2 cellular contexts compared by ENCODE assay signal in the genomic region with DNA sequence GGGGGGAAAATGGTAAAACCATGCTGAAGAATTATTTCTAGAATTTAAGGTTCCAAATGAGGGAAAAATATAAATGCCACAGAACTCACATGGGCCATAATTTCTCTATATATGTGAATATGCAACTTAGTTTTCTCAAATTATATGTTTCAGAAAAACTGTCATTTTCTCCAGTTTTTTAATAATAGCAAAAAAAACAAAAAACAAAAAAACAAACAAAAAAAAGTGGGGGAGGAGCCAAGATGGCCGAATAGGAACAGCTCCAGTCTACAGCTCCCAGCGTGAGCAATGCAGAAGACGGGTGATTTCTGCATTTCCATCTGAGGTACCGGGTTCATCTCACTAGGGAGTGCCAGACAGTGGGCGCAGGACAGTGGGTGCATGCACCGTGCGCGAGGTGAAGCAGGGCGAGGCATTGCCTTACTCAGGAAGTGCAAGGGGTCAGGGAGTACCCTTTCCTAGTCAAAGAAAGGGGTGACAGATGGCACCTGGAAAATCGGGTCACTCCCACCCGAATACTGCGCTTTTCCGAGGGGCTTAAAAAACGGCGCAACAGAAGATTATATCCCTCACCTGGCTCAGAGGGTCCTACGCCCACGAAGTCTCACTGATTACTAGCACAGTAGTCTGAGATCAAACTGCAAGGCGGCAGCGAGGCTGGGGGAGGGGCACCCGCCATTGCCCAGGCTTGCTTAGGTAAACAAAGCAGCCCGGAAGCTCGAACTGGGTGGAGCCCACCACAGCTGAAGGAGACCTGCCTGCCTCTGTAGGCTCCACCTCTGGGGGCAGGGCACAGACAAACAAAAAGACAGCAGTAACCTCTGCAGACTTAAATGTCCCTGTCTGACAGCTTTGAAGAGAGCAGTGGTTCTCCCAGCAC.
TF ChIP-seq lines count a peak whose summit lies in the region.
"Not testable (repeated sequence)": the region's sequence is repeated elsewhere in the genome, so short reads cannot be mapped to it uniquely, and the experiment has no call there.

No MANE protein-coding gene starts in this region.

TF ChIP-seq in HEK293, 187 proteins besides CTCF, POLR2A, EP300 and RAD21:
- 0 out of 2 replicates have a peak, but pooled peaks have one; percentile 10 for TF ChIP-seq ZNF629 (tag by site-specific recombination; IDR thresholded peaks at IDR 0.05)
- peak; percentile 72 for TF ChIP-seq ZNF341 (tag by site-specific recombination; IDR thresholded peaks at IDR 0.05; ENCODE audit: low read depth)
- peak; percentile 56 for TF ChIP-seq KLF1 (tag by site-specific recombination; IDR thresholded peaks at IDR 0.05)
- 0 out of 2 replicates have a peak, but pooled peaks have one; percentile 33 for TF ChIP-seq ZBTB17 (tag by site-specific recombination; IDR thresholded peaks at IDR 0.05)
- peak; percentile 66; the same call in 1 of the 2 replicates for TF ChIP-seq ZSCAN30 (tag by site-specific recombination; IDR thresholded peaks at IDR 0.05)
- peak; percentile 32; the same call in 1 of the 2 replicates for TF ChIP-seq ZNF335 (tag by site-specific recombination; conservative IDR thresholded peaks at IDR 0.05)
- TF ChIP-seq FEZF1 (tag by site-specific recombination; IDR thresholded peaks at IDR 0.05): peak; percentile 35; the same call in 1 of the 2 replicates
- peak; percentile 46; the same call in 1 of the 2 replicates for TF ChIP-seq OSR2 (tag by site-specific recombination; IDR thresholded peaks at IDR 0.05)
- peak; percentile 95 for TF ChIP-seq ZNF362 (tag by site-specific recombination; IDR thresholded peaks at IDR 0.05)
- TF ChIP-seq EGR2 (tag by site-specific recombination; IDR thresholded peaks at IDR 0.05; ENCODE audit: low read depth): peak; percentile 24; the same call in 1 of the 2 replicates
- TF ChIP-seq ZNF2 (tag by site-specific recombination; IDR thresholded peaks at IDR 0.05): 0 out of 2 replicates have a peak, but pooled peaks have one; percentile 26
- TF ChIP-seq PRDM1 (tag by site-specific recombination; IDR thresholded peaks at IDR 0.05): 0 out of 2 replicates have a peak, but pooled peaks have one; percentile 16
- 0 out of 2 replicates have a peak, but pooled peaks have one; percentile 52 for TF ChIP-seq ZNF561 (tag by site-specific recombination; IDR thresholded peaks at IDR 0.05; ENCODE audit: borderline replicate concordance)
- peak; percentile 17; the same call in 1 of the 2 replicates for TF ChIP-seq WT1 (tag by site-specific recombination; IDR thresholded peaks at IDR 0.05)
- peak; percentile 78 for TF ChIP-seq ZFP69B (tag by site-specific recombination; IDR thresholded peaks at IDR 0.05)
- peak; percentile 56; the same call in 1 of the 2 replicates for TF ChIP-seq ZBTB48 (tag by site-specific recombination; IDR thresholded peaks at IDR 0.05)
- peak; percentile 22; the same call in 1 of the 2 replicates for TF ChIP-seq SP2 (tag by site-specific recombination; IDR thresholded peaks at IDR 0.05)
- TF ChIP-seq, protein P1, sequence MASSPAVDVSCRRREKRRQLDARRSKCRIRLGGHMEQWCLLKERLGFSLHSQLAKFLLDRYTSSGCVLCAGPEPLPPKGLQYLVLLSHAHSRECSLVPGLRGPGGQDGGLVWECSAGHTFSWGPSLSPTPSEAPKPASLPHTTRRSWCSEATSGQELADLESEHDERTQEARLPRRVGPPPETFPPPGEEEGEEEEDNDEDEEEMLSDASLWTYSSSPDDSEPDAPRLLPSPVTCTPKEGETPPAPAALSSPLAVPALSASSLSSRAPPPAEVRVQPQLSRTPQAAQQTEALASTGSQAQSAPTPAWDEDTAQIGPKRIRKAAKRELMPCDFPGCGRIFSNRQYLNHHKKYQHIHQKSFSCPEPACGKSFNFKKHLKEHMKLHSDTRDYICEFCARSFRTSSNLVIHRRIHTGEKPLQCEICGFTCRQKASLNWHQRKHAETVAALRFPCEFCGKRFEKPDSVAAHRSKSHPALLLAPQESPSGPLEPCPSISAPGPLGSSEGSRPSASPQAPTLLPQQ (tag by site-specific recombination; IDR thresholded peaks at IDR 0.05): peak; percentile 54; the same call in 1 of the 2 replicates
- peak; percentile 28; the same call in 1 of the 2 replicates for TF ChIP-seq YY1 (tag by site-specific recombination; IDR thresholded peaks at IDR 0.05)

TF ChIP-seq in K562, 482 proteins besides CTCF, POLR2A, EP300 and RAD21:
- TF ChIP-seq CXXC5 (CRISPR knock-in tag; IDR thresholded peaks at IDR 0.05) (peak; percentile 23; the same call in 1 of the 2 replicates), NR2C1 (IDR thresholded peaks at IDR 0.05) (0 out of 2 replicates have a peak, but pooled peaks have one; percentile 19), BRD9 (IDR thresholded peaks at IDR 0.05; ENCODE audit: low read depth, partially characterized antibody) (peak; percentile 55), TFAP4 (CRISPR knock-in tag; IDR thresholded peaks at IDR 0.05; ENCODE audit: borderline replicate concordance) (peak; percentile 77; the same call in 1 of the 2 replicates), MAX (CRISPR knock-in tag; IDR thresholded peaks at IDR 0.05) (0 out of 2 replicates have a peak, but pooled peaks have one; percentile 23), PHF20 (IDR thresholded peaks at IDR 0.05; ENCODE audit: partially characterized antibody) (peak; percentile 40), NKRF (IDR thresholded peaks at IDR 0.05; ENCODE audit: borderline replicate concordance) (0 out of 2 replicates have a peak, but pooled peaks have one; percentile 25), MNT (conservative IDR thresholded peaks at IDR 0.05) (peak; percentile 53 to 73; a peak in 3 of 4 replicates), YY1 (IDR thresholded peaks at IDR 0.05; ENCODE audit: borderline replicate concordance in 1 of 3, control insufficient read depth in 1 of 3, extremely low read depth in 1 of 3, insufficient read depth in 3 of 3, insufficient read length in 1 of 3, insufficient replicate concordance in 2 of 3, low read depth in 1 of 3, low read length in 2 of 3) (peak in 2 of 3 experiments; percentile 22 to 60), SUPT5H (IDR thresholded peaks at IDR 0.05) (peak; percentile 49; the same call in 1 of the 2 replicates), PHF8 (IDR thresholded peaks at IDR 0.05; ENCODE audit: borderline replicate concordance, low read length) (peak; percentile 18; the same call in 1 of the 2 replicates), MAZ (CRISPR knock-in tag; conservative IDR thresholded peaks at IDR 0.05 in 1 of 2, IDR thresholded peaks at IDR 0.05 in 1 of 2) (0 out of 4 replicates have a peak, but pooled peaks of 1 of the 2 experiments have one; percentile 25), HDAC1 (IDR thresholded peaks at IDR 0.05) (0 out of 4 replicates have a peak, but pooled peaks of 1 of the 2 experiments have one; percentile 29), EP400 (IDR thresholded peaks at IDR 0.05) (peak; percentile 70), TAF7 (tag; IDR thresholded peaks at IDR 0.05) (peak; percentile 59; the same call in 1 of the 2 replicates), FOXK2 (conservative IDR thresholded peaks at IDR 0.05 in 1 of 2, IDR thresholded peaks at IDR 0.05 in 1 of 2; ENCODE audit: low read depth in 2 of 2) (peak; percentile 88), VEZF1 (CRISPR knock-in tag; IDR thresholded peaks at IDR 0.05) (0 out of 2 replicates have a peak, but pooled peaks have one; percentile 15), FOXA3 (CRISPR knock-in tag; conservative IDR thresholded peaks at IDR 0.05 in 1 of 2, IDR thresholded peaks at IDR 0.05 in 1 of 2) (peak; percentile 94 to 95), NFRKB (IDR thresholded peaks at IDR 0.05; ENCODE audit: low read depth) (peak; percentile 80), ELF1 (tag; IDR thresholded peaks at IDR 0.05) (0 out of 2 replicates have a peak, but pooled peaks have one; percentile 24)
- TF ChIP-seq NR2C1 (tag; IDR thresholded peaks at IDR 0.05): not testable (repeated sequence)
